ENCODE assay signal across 8 cellular contexts in genomic region chr7:1555046-1555812, GRCh38. TPM values are rescaled to one million over a fixed set of nuclear protein-coding genes. Genes with fewer than 3 reads are reported as not detected.
A peak's percentile ranks its signal among the peaks of the same experiment; 100 is the strongest.
DNase-seq lines count a peak whose midpoint lies in the region; FAIRE-seq and TF ChIP-seq lines count a peak whose summit lies in the region.

No MANE protein-coding gene starts in this region.

- H3K27me3 ChIP-seq in cardiac muscle cell (no peaks in the 10 kb centered on the region), left ventricle myocardium inferior (ENCODE audit: low read depth) (peaks cover 6% of the 10 kb centered on the region), uterus (no peaks in the 10 kb centered on the region)

- H3K4me3 ChIP-seq in cardiac muscle cell (no peak overlapping the region), left ventricle myocardium inferior (no peak overlapping the region), uterus (no peak overlapping the region)

- TF ChIP-seq CTCF in cardiac muscle cell (IDR thresholded peaks at IDR 0.05; ENCODE audit: low read depth, low read length) (no peak), left ventricle myocardium inferior (IDR thresholded peaks at IDR 0.05; ENCODE audit: borderline replicate concordance) (no peak), uterus (IDR thresholded peaks at IDR 0.05) (no peak)

- no peaks in the 10 kb centered on the region for H3K36me3 ChIP-seq in cardiac muscle cell
- H3K36me3 ChIP-seq in left ventricle myocardium inferior: no peaks in the 10 kb centered on the region
- no peaks in the 10 kb centered on the region for H3K36me3 ChIP-seq in uterus

- peak; percentile 22 to 83 for DNase-seq in cardiac muscle cell (ENCODE audit: low read depth in 1 of 2, low spot score in 1 of 2)
- no peak for DNase-seq in left ventricle myocardium inferior
- peak; percentile 77 to 82 for DNase-seq in SW 1271 (lab: John Stamatoyannopoulos, UW)
- DNase-seq in iris pigment epithelial cell (ENCODE audit: low read depth): peak; percentile 80
- DNase-seq in uterus: peak; percentile 55 to 59
- DNase-seq in GM19239 (ENCODE audit: insufficient read length, low spot score): no peak
- no peak for DNase-seq in SKM-1 (lab: John Stamatoyannopoulos, UW; ENCODE audit: unreplicated experiment)
- DNase-seq in SK-N-DZ (ENCODE audit: low spot score): no peak

- no peak overlapping the region for H3K27ac ChIP-seq in cardiac muscle cell
- no peak overlapping the region for H3K27ac ChIP-seq in left ventricle myocardium inferior (replicated peaks)
- no peak overlapping the region for H3K27ac ChIP-seq in uterus

- intact Hi-C loops in left ventricle myocardium inferior (cut with micrococcal nuclease) (no loop called here), uterus (cut with DNase I; ENCODE audit: low total_unique reads) (no loop called here)

- H3K9me3 ChIP-seq in cardiac muscle cell (ENCODE audit: low read depth): no peaks in the 10 kb centered on the region
- H3K9me3 ChIP-seq in left ventricle myocardium inferior (replicated peaks): no peaks in the 10 kb centered on the region
- no peaks in the 10 kb centered on the region for H3K9me3 ChIP-seq in uterus

- FAIRE-seq in GM19239 (lab: Jason Lieb, UNC): no peak

- H3K4me1 ChIP-seq in cardiac muscle cell (ENCODE audit: low read depth) (peaks cover 11% of the 10 kb centered on the region), left ventricle myocardium inferior (peaks cover 28% of the 10 kb centered on the region), uterus (peaks cover 0 to 11% of the 10 kb centered on the region in 2 donors)

- TF ChIP-seq POLR2A in uterus (IDR thresholded peaks at IDR 0.05): no peak

RNA-seq across cellular contexts. Expression of gene TMEM184A, which starts 0.8 kb away (rescaled TPM):
- total RNA-seq in cardiac muscle cell: 2.8 and 3.0 TPM in 2 replicates
- polyA plus RNA-seq in cardiac muscle cell: 0.75 and 2.1 TPM in 2 replicates
- total RNA-seq in left ventricle myocardium inferior: 0.36 TPM
- total RNA-seq in uterus: 1 to 10 TPM in 1 of 4 donors, under 1 TPM in 2, not detected in 1; 0.29 to 2.8 (median 0.64) TPM
- 0.38 and 0.68 TPM in 2 replicates for polyA plus RNA-seq in SK-N-DZ (2014; cell fraction: cytosol; rRNA removed)
- 2.3 and 2.4 TPM in 2 replicates for polyA plus RNA-seq in SK-N-DZ (2014; cell fraction: nucleus; rRNA removed)

RNA-seq across cellular contexts. Expression of gene PSMG3, which starts 14.6 kb away (rescaled TPM):
- total RNA-seq in cardiac muscle cell: 32.7 and 38.4 TPM in 2 replicates
- polyA plus RNA-seq in cardiac muscle cell: 39.2 and 41.2 TPM in 2 replicates
- total RNA-seq in left ventricle myocardium inferior: 11.2 TPM
- 100 to 1,000 TPM in 1 of 4 donors, 10 to 100 TPM in 3; 16.4 to 143 (median 25.7) TPM for total RNA-seq in uterus
- 114 and 158 TPM in 2 replicates for polyA plus RNA-seq in SK-N-DZ (2014; cell fraction: cytosol; rRNA removed)
- 124 and 138 TPM in 2 replicates for polyA plus RNA-seq in SK-N-DZ (2014; cell fraction: nucleus; rRNA removed)

RNA-seq across cellular contexts. Expression of gene MAFK, which starts 24.7 kb away (rescaled TPM):
- 15.6 and 16.2 TPM in 2 replicates for total RNA-seq in cardiac muscle cell
- 3.1 and 4.2 TPM in 2 replicates for polyA plus RNA-seq in cardiac muscle cell
- total RNA-seq in left ventricle myocardium inferior: 76.5 TPM
- 10 to 100 TPM; 10.8 to 40.9 (median 26.0) TPM for total RNA-seq in uterus
- polyA plus RNA-seq in SK-N-DZ (2014; cell fraction: cytosol; rRNA removed): 1.8 and 3.6 TPM in 2 replicates
- polyA plus RNA-seq in SK-N-DZ (2014; cell fraction: nucleus; rRNA removed): 5.1 and 10.7 TPM in 2 replicates

RNA-seq across cellular contexts. Expression of gene INTS1, which starts 51.0 kb away (rescaled TPM):
- total RNA-seq in cardiac muscle cell: 83.2 and 132 TPM in 2 replicates
- polyA plus RNA-seq in cardiac muscle cell: 54.5 and 80.8 TPM in 2 replicates
- total RNA-seq in left ventricle myocardium inferior: 29.9 TPM
- 10 to 100 TPM in 3 of 4 donors, 1 to 10 TPM in 1; 8.2 to 68.9 (median 30.3) TPM for total RNA-seq in uterus
- polyA plus RNA-seq in SK-N-DZ (2014; cell fraction: cytosol; rRNA removed): 42.2 and 44.8 TPM in 2 replicates
- polyA plus RNA-seq in SK-N-DZ (2014; cell fraction: nucleus; rRNA removed): 127 and 147 TPM in 2 replicates

Comparison
In these comparisons a context has a peak if more than half of its experiments do, and no peak if none do; other contexts are left out.
1. DNase-seq: peak in cardiac muscle cell (2 of 2), SW 1271 (2 of 2), iris pigment epithelial cell (single experiment) and uterus (2 of 2); none in left ventricle myocardium inferior (single experiment), GM19239 (single experiment), SKM-1 (single experiment) and SK-N-DZ (single experiment).